ENCODE assay signal across 1 cellular context in the genomic region with DNA sequence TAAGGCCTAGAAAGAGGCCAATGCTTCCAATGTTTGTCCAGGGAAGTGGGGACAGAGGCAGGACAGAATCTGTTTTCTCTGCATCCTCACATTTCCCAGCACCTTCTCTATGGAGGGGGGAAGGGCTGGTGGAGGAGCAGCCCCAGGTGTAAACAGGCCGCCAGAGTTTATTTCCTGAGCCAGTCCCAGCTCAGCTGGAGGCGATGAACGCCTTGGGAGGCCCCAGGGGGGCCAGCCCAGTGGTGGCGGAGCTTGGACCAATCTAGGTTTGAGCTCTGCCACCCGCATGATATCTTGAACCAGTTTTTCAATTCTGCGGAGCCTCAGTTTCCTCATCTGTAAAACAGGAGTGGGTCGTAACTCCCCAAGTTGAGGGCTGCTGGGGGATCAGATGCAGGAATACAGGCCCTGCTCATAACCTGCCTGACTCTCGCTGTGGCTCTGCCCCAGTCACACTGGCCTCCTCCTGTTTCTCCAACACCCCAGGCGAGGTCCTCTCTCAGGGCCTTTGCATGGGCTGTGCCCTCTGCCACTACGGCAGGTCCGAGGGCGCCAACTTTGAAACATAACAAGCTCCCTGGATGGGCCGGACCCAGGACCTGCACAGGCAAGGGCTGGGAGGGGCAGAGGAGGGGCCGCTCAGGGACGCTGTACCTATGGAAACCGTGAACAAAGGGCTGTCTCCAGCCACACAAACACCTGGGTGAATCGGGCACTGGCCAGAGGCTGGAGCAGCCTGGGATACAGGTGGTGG.
TF ChIP-seq lines count a peak whose summit lies in the region.

No MANE protein-coding gene starts in this region.

TF ChIP-seq in HepG2, 621 proteins besides CTCF, POLR2A, EP300 and RAD21 (continued from another document and continues in another):
- TF ChIP-seq, protein P1, sequence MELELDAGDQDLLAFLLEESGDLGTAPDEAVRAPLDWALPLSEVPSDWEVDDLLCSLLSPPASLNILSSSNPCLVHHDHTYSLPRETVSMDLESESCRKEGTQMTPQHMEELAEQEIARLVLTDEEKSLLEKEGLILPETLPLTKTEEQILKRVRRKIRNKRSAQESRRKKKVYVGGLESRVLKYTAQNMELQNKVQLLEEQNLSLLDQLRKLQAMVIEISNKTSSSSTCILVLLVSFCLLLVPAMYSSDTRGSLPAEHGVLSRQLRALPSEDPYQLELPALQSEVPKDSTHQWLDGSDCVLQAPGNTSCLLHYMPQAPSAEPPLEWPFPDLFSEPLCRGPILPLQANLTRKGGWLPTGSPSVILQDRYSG (CRISPR knock-in tag; IDR thresholded peaks at IDR 0.05) = no peak
- no peak for TF ChIP-seq ZNF263 (CRISPR knock-in tag; IDR thresholded peaks at IDR 0.05)
- TF ChIP-seq TCF7 (IDR thresholded peaks at IDR 0.05; ENCODE audit: low read depth) = no peak
- TF ChIP-seq THAP11 (CRISPR knock-in tag; IDR thresholded peaks at IDR 0.05) = no peak
- TF ChIP-seq, protein P2, sequence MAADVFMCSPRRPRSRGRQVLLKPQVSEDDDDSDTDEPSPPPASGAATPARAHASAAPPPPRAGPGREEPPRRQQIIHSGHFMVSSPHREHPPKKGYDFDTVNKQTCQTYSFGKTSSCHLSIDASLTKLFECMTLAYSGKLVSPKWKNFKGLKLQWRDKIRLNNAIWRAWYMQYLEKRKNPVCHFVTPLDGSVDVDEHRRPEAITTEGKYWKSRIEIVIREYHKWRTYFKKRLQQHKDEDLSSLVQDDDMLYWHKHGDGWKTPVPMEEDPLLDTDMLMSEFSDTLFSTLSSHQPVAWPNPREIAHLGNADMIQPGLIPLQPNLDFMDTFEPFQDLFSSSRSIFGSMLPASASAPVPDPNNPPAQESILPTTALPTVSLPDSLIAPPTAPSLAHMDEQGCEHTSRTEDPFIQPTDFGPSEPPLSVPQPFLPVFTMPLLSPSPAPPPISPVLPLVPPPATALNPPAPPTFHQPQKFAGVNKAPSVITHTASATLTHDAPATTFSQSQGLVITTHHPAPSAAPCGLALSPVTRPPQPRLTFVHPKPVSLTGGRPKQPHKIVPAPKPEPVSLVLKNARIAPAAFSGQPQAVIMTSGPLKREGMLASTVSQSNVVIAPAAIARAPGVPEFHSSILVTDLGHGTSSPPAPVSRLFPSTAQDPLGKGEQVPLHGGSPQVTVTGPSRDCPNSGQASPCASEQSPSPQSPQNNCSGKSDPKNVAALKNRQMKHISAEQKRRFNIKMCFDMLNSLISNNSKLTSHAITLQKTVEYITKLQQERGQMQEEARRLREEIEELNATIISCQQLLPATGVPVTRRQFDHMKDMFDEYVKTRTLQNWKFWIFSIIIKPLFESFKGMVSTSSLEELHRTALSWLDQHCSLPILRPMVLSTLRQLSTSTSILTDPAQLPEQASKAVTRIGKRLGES (CRISPR knock-in tag; IDR thresholded peaks at IDR 0.05; ENCODE audit: borderline replicate concordance) = no peak
- no peak for TF ChIP-seq ZNF326 (CRISPR knock-in tag; IDR thresholded peaks at IDR 0.05; ENCODE audit: borderline replicate concordance)
- TF ChIP-seq, protein P3, sequence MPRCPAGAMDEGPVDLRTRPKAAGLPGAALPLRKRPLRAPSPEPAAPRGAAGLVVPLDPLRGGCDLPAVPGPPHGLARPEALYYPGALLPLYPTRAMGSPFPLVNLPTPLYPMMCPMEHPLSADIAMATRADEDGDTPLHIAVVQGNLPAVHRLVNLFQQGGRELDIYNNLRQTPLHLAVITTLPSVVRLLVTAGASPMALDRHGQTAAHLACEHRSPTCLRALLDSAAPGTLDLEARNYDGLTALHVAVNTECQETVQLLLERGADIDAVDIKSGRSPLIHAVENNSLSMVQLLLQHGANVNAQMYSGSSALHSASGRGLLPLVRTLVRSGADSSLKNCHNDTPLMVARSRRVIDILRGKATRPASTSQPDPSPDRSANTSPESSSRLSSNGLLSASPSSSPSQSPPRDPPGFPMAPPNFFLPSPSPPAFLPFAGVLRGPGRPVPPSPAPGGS (CRISPR knock-in tag; IDR thresholded peaks at IDR 0.05) = no peak
- TF ChIP-seq FOXA3 (CRISPR knock-in tag; IDR thresholded peaks at IDR 0.05) = no peak
- TF ChIP-seq CCDC6 (CRISPR knock-in tag; IDR thresholded peaks at IDR 0.05) = no peak
- TF ChIP-seq RFX5 (IDR thresholded peaks at IDR 0.05; ENCODE audit: low read depth, low read length) = no peak
- no peak for TF ChIP-seq SRSF4 (IDR thresholded peaks at IDR 0.05; ENCODE audit: low read depth, low read length, poor library complexity, severe bottlenecking)
- no peak for TF ChIP-seq SP1 (IDR thresholded peaks at IDR 0.05)
- no peak for TF ChIP-seq SP1 (CRISPR knock-in tag; IDR thresholded peaks at IDR 0.05)
- TF ChIP-seq, protein P4, sequence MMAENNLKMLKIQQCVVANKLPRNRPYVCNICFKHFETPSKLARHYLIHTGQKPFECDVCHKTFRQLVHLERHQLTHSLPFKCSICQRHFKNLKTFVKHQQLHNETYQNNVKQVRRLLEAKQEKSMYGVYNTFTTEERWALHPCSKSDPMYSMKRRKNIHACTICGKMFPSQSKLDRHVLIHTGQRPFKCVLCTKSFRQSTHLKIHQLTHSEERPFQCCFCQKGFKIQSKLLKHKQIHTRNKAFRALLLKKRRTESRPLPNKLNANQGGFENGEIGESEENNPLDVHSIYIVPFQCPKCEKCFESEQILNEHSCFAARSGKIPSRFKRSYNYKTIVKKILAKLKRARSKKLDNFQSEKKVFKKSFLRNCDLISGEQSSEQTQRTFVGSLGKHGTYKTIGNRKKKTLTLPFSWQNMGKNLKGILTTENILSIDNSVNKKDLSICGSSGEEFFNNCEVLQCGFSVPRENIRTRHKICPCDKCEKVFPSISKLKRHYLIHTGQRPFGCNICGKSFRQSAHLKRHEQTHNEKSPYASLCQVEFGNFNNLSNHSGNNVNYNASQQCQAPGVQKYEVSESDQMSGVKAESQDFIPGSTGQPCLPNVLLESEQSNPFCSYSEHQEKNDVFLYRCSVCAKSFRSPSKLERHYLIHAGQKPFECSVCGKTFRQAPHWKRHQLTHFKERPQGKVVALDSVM (CRISPR knock-in tag; IDR thresholded peaks at IDR 0.05) = no peak
- TF ChIP-seq FOSL1 (CRISPR knock-in tag; IDR thresholded peaks at IDR 0.05; ENCODE audit: borderline replicate concordance) = no peak
- TF ChIP-seq ZNF709 (CRISPR knock-in tag; IDR thresholded peaks at IDR 0.05) = no peak
- TF ChIP-seq HNRNPUL1 (IDR thresholded peaks at IDR 0.05; ENCODE audit: low read depth, low read length) = no peak
- TF ChIP-seq, protein P5, sequence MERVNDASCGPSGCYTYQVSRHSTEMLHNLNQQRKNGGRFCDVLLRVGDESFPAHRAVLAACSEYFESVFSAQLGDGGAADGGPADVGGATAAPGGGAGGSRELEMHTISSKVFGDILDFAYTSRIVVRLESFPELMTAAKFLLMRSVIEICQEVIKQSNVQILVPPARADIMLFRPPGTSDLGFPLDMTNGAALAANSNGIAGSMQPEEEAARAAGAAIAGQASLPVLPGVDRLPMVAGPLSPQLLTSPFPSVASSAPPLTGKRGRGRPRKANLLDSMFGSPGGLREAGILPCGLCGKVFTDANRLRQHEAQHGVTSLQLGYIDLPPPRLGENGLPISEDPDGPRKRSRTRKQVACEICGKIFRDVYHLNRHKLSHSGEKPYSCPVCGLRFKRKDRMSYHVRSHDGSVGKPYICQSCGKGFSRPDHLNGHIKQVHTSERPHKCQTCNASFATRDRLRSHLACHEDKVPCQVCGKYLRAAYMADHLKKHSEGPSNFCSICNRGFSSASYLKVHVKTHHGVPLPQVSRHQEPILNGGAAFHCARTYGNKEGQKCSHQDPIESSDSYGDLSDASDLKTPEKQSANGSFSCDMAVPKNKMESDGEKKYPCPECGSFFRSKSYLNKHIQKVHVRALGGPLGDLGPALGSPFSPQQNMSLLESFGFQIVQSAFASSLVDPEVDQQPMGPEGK (CRISPR knock-in tag; IDR thresholded peaks at IDR 0.05) = peak; percentile 69; the same call in 1 of the 2 replicates
- TF ChIP-seq ONECUT2 (CRISPR knock-in tag; IDR thresholded peaks at IDR 0.05) = no peak
- no peak for TF ChIP-seq ZBTB21 (CRISPR knock-in tag; IDR thresholded peaks at IDR 0.05)
- TF ChIP-seq, protein P6, sequence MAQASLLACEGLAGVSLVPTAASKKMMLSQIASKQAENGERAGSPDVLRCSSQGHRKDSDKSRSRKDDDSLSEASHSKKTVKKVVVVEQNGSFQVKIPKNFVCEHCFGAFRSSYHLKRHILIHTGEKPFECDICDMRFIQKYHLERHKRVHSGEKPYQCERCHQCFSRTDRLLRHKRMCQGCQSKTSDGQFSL (CRISPR knock-in tag; IDR thresholded peaks at IDR 0.05) = no peak
- TF ChIP-seq KMT2A (CRISPR knock-in tag; IDR thresholded peaks at IDR 0.05) = no peak
- TF ChIP-seq ZNF768 (CRISPR knock-in tag; IDR thresholded peaks at IDR 0.05) = no peak
- TF ChIP-seq MXI1 (IDR thresholded peaks at IDR 0.05; ENCODE audit: borderline replicate concordance, low read depth, low read length) = no peak
- no peak for TF ChIP-seq NR2F2 (IDR thresholded peaks at IDR 0.05; ENCODE audit: borderline replicate concordance, low read depth)
- TF ChIP-seq, protein P7, sequence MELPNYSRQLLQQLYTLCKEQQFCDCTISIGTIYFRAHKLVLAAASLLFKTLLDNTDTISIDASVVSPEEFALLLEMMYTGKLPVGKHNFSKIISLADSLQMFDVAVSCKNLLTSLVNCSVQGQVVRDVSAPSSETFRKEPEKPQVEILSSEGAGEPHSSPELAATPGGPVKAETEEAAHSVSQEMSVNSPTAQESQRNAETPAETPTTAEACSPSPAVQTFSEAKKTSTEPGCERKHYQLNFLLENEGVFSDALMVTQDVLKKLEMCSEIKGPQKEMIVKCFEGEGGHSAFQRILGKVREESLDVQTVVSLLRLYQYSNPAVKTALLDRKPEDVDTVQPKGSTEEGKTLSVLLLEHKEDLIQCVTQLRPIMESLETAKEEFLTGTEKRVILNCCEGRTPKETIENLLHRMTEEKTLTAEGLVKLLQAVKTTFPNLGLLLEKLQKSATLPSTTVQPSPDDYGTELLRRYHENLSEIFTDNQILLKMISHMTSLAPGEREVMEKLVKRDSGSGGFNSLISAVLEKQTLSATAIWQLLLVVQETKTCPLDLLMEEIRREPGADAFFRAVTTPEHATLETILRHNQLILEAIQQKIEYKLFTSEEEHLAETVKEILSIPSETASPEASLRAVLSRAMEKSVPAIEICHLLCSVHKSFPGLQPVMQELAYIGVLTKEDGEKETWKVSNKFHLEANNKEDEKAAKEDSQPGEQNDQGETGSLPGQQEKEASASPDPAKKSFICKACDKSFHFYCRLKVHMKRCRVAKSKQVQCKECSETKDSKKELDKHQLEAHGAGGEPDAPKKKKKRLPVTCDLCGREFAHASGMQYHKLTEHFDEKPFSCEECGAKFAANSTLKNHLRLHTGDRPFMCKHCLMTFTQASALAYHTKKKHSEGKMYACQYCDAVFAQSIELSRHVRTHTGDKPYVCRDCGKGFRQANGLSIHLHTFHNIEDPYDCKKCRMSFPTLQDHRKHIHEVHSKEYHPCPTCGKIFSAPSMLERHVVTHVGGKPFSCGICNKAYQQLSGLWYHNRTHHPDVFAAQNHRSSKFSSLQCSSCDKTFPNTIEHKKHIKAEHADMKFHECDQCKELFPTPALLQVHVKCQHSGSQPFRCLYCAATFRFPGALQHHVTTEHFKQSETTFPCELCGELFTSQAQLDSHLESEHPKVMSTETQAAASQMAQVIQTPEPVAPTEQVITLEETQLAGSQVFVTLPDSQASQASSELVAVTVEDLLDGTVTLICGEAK (IDR thresholded peaks at IDR 0.05) = no peak
- TF ChIP-seq, protein P7 (CRISPR knock-in tag; IDR thresholded peaks at IDR 0.05) = no peak
- no peak for TF ChIP-seq MYNN (CRISPR knock-in tag; IDR thresholded peaks at IDR 0.05; ENCODE audit: low read depth)
- no peak for TF ChIP-seq ZKSCAN1 (IDR thresholded peaks at IDR 0.05; ENCODE audit: low read length)
- no peak for TF ChIP-seq ZNF333 (CRISPR knock-in tag; IDR thresholded peaks at IDR 0.05; ENCODE audit: borderline replicate concordance)
- TF ChIP-seq KLF6 (CRISPR knock-in tag; IDR thresholded peaks at IDR 0.05) = no peak
- TF ChIP-seq JUND (CRISPR knock-in tag; IDR thresholded peaks at IDR 0.05) = no peak
- no peak for TF ChIP-seq MZF1 (CRISPR knock-in tag; IDR thresholded peaks at IDR 0.05; ENCODE audit: borderline replicate concordance)
- no peak for TF ChIP-seq SSRP1 (CRISPR knock-in tag; IDR thresholded peaks at IDR 0.05)
- no peak for TF ChIP-seq ZSCAN22 (CRISPR knock-in tag; IDR thresholded peaks at IDR 0.05)
- TF ChIP-seq KAT8 (CRISPR knock-in tag; IDR thresholded peaks at IDR 0.05) = no peak
- TF ChIP-seq, protein P8, sequence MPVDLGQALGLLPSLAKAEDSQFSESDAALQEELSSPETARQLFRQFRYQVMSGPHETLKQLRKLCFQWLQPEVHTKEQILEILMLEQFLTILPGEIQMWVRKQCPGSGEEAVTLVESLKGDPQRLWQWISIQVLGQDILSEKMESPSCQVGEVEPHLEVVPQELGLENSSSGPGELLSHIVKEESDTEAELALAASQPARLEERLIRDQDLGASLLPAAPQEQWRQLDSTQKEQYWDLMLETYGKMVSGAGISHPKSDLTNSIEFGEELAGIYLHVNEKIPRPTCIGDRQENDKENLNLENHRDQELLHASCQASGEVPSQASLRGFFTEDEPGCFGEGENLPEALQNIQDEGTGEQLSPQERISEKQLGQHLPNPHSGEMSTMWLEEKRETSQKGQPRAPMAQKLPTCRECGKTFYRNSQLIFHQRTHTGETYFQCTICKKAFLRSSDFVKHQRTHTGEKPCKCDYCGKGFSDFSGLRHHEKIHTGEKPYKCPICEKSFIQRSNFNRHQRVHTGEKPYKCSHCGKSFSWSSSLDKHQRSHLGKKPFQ (CRISPR knock-in tag; IDR thresholded peaks at IDR 0.05; ENCODE audit: insufficient replicate concordance) = no peak
- TF ChIP-seq CENPT (CRISPR knock-in tag; IDR thresholded peaks at IDR 0.05; ENCODE audit: low read depth) = no peak
